Comparison of ENCODE assay signal across 8 cellular contexts in genomic region chr14:97120204-97121120, GRCh38.
DNase-seq lines count a peak whose midpoint lies in the region; ATAC-seq and TF ChIP-seq lines count a peak whose summit lies in the region.

No MANE protein-coding gene starts in this region.

- H3K9me3 ChIP-seq in RWPE2 (ENCODE audit: severe bottlenecking): no peaks in the 10 kb centered on the region

- H3K36me3 ChIP-seq in RWPE2 (ENCODE audit: low read depth): no peaks in the 10 kb centered on the region

- H3K27me3 ChIP-seq in RWPE2 (ENCODE audit: insufficient read depth, poor library complexity, severe bottlenecking): no peaks in the 10 kb centered on the region

- TF ChIP-seq CTCF in RWPE2 (IDR thresholded peaks at IDR 0.05; ENCODE audit: poor library complexity, severe bottlenecking): no peak

- intact Hi-C loops in sciatic nerve (cut with DNase I): no loop called here

- ATAC-seq in GM19351 (IDR thresholded peaks at IDR 0.05; ENCODE audit: unreplicated experiment) (peak; percentile 71), RWPE2 (ENCODE audit: low read depth) (0 out of 3 replicates have a peak, but pooled peaks have one; percentile 33), sciatic nerve (no peak), GM21526 (IDR thresholded peaks at IDR 0.05; ENCODE audit: low FRiP score, unreplicated experiment) (no peak)

- H3K4me1 ChIP-seq in RWPE2 (ENCODE audit: insufficient read depth, poor library complexity, severe bottlenecking): no peaks in the 10 kb centered on the region

- H3K4me3 ChIP-seq in RWPE2 (ENCODE audit: severe bottlenecking): no peak overlapping the region

- DNase-seq in RWPE2 (ENCODE audit: low spot score) (no peak), sciatic nerve (ENCODE audit: low spot score) (no peak), GF-D8 (lab: John Stamatoyannopoulos, UW) (no peak), NCI-H748 (lab: John Stamatoyannopoulos, UW; ENCODE audit: unreplicated experiment) (no peak)
- peak; percentile 17 for DNase-seq in activated gamma-delta T cell treated with anti-CD3 and anti-CD28 coated beads, Interleukin-2, amount 50 U/mL, for 16 hours (ENCODE audit: low read depth)
- peak; percentile 25 for DNase-seq in stimulated activated CD8-positive, alpha-beta memory T cell treated with anti-CD3 and anti-CD28 coated beads, Interleukin-12 subunit alpha, Interleukin-12 subunit beta, amount 100 ng/mL, for 4 hours (ENCODE audit: low read depth)

- no peak overlapping the region for H3K27ac ChIP-seq in RWPE2 (ENCODE audit: poor library complexity, severe bottlenecking)

Comparison
In these comparisons a context has a peak if more than half of its experiments do, and no peak if none do; other contexts are left out.
1. ATAC-seq: peak in GM19351 (single experiment) and RWPE2 (single experiment); none in sciatic nerve (single experiment) and GM21526 (single experiment).
2. DNase-seq: peak in activated gamma-delta T cell treated with anti-CD3 and anti-CD28 coated beads, Interleukin-2, amount 50 U/mL, for 16 hours (single experiment) and stimulated activated CD8-positive, alpha-beta memory T cell treated with anti-CD3 and anti-CD28 coated beads, Interleukin-12 subunit alpha, Interleukin-12 subunit beta, amount 100 ng/mL, for 4 hours (single experiment); none in RWPE2 (single experiment), sciatic nerve (single experiment), GF-D8 (single experiment) and NCI-H748 (single experiment).